ENCODE assay signal across 14 cellular contexts in genomic region chr17:57457188-57457587, GRCh38.
DNase-seq lines count a peak whose midpoint lies in the region; ATAC-seq, FAIRE-seq and TF ChIP-seq lines count a peak whose summit lies in the region.
"Had no signal": no experiment of that assay in that cellular context is flagged by ENCODE, and none has a peak within 500 bp of the region (broad histone marks: within the 10 kb centered on the region; RNA-seq: fewer than 3 reads in every experiment).

No MANE protein-coding gene starts in this region.

- intact Hi-C loops in GM12878 (cut with micrococcal nuclease; ENCODE audit: unreplicated experiment), result loop anchor here (10.0 kb wide), 1 partner anchor 218 kb away; no protein-coding TSS in a partner anchor
- intact Hi-C loops in posterior vena cava (cut with DNase I), result no loop called here
- intact Hi-C loops in upper lobe of right lung (cut with DNase I), result no loop called here
- intact Hi-C loops in transverse colon (cut with DNase I; ENCODE audit: low total_unique reads), result no loop called here

- POLR2A ChIA-PET in GM12878 (lab: Charles Lee), result interaction anchor here (1.8 kb wide), 1 partner anchor 17 kb away, joined by 6 read pairs; no protein-coding TSS in a partner anchor

- no peaks in the 10 kb centered on the region for H3K27me3 ChIP-seq in BLaER1
- H3K27me3 ChIP-seq in HL-60 (ENCODE audit: insufficient read depth, poor library complexity, severe bottlenecking), result no peaks in the 10 kb centered on the region
- H3K27me3 ChIP-seq in GM12878 (replicated peaks in 1 of 2; ENCODE audit: control insufficient read depth in 2 of 2, insufficient read depth in 2 of 2, low read length in 1 of 2), result no peaks in the 10 kb centered on the region
- H3K27me3 ChIP-seq in upper lobe of right lung, result no peaks in the 10 kb centered on the region
- H3K27me3 ChIP-seq in upper lobe of left lung, result no peaks in the 10 kb centered on the region
- no peaks in the 10 kb centered on the region for H3K27me3 ChIP-seq in transverse colon
- H3K27me3 ChIP-seq: BE2C had no signal

- RAD21 ChIA-PET in GM12878 (lab: Charles Lee; ENCODE audit: unreplicated experiment), result interaction anchor here (0.9 to 1.9 kb wide), 4 partner anchors 9 to 23 kb away, joined by 3 to 7 read pairs (median 4); no protein-coding TSS in a partner anchor

- H4K20me1 ChIP-seq in BLaER1 (no peaks in the 10 kb centered on the region; the same call in 1 of the 2 replicates), GM12878 (ENCODE audit: control insufficient read depth, insufficient read depth) (no peaks in the 10 kb centered on the region)

- peaks cover 43% of the 10 kb centered on the region for H3K79me2 ChIP-seq in GM12878 (ENCODE audit: control insufficient read depth, insufficient read depth, low read length)

- TF ChIP-seq RAD21 in GM12878 (IDR thresholded peaks at IDR 0.05; ENCODE audit: insufficient read depth, low read depth, low read length), result no peak

- DNase-seq in HL-60 (ENCODE audit: low read depth in 1 of 2, low spot score in 1 of 2) (no peak), GM12878 (ENCODE audit: low read depth, low spot score) (no peak), posterior vena cava (ENCODE audit: low spot score) (peak; percentile 7), upper lobe of right lung (no peak), upper lobe of left lung (no peak), transverse colon (no peak)
- DNase-seq: BE2C; Caco-2; CD8-positive, alpha-beta memory T cell; HCEC 1CT had no signal

- peak overlapping the region; percentile 84 for H3K4me2 ChIP-seq in BLaER1
- no peak overlapping the region for H3K4me2 ChIP-seq in GM12878 (ENCODE audit: control insufficient read depth, insufficient read depth)

- peaks cover 100% of the 10 kb centered on the region for H3K4me1 ChIP-seq in BLaER1
- H3K4me1 ChIP-seq in GM12878 (ENCODE audit: control insufficient read depth, insufficient read depth, low read length), result peaks cover 78% of the 10 kb centered on the region
- H3K4me1 ChIP-seq in upper lobe of right lung, result peaks cover 9% of the 10 kb centered on the region
- peaks cover 0 to 30% (median 3%) of the 10 kb centered on the region in 4 donors for H3K4me1 ChIP-seq in upper lobe of left lung
- H3K4me1 ChIP-seq in transverse colon, result peaks cover 0 to 14% (median 0%) of the 10 kb centered on the region in 4 donors

- no TSS peak for BruUV-seq in GM12878 (replicated peaks; lab: Mats Ljungman, UMichigan)

- H3K27ac ChIP-seq in BLaER1 (peak overlapping the region; percentile 99), HL-60 (replicated peaks) (peak overlapping the region; percentile 98), GM12878 (ENCODE audit: control insufficient read depth, insufficient read depth) (peak overlapping the region; percentile 98), upper lobe of right lung (no peak overlapping the region), upper lobe of left lung (no peak overlapping the region), transverse colon (no peak overlapping the region)

- FAIRE-seq in GM12878 (lab: Jason Lieb, UNC), result no peak
- FAIRE-seq: GM18507, HepG2, HTR-8/SVneo had no signal

- TF ChIP-seq POLR2A in GM12878 (IDR thresholded peaks at IDR 0.05; ENCODE audit: low read depth, low read length) (no peak), upper lobe of left lung (IDR thresholded peaks at IDR 0.05) (no peak), transverse colon (IDR thresholded peaks at IDR 0.05) (no peak)

- in situ Hi-C loops in GM12878 (cut with MboI) (no loop called here), transverse colon (cut with MboI; ENCODE audit: low pct_ligation_motif_present in 1 of 4, low pct_unique_long_range_greater_than_20kb in 1 of 4, low sequenced_read_pairs in 3 of 4) (no loop called here)

- no peak for ATAC-seq in GM12878
- ATAC-seq in upper lobe of right lung, result no peak
- no peak for ATAC-seq in upper lobe of left lung (ENCODE audit: low FRiP score in 2 of 2)
- ATAC-seq: HepG2 had no signal

- H3K4me3 ChIP-seq in BLaER1, result no peak overlapping the region
- H3K4me3 ChIP-seq in HL-60 (replicated peaks; ENCODE audit: insufficient read depth, low read length), result no peak overlapping the region
- H3K4me3 ChIP-seq in GM12878, result no peak overlapping the region
- no peak overlapping the region for H3K4me3 ChIP-seq in upper lobe of right lung
- no peak overlapping the region for H3K4me3 ChIP-seq in upper lobe of left lung
- H3K4me3 ChIP-seq in transverse colon, result no peak overlapping the region

- H3K36me3 ChIP-seq in BLaER1 (peaks cover 62% of the 10 kb centered on the region), GM12878 (ENCODE audit: control insufficient read depth in 2 of 2, insufficient read depth in 2 of 2, low read length in 1 of 2) (peaks cover 3 to 4% of the 10 kb centered on the region in 2 experiments; a peak in 3 of 4 replicates), upper lobe of right lung (no peaks in the 10 kb centered on the region), upper lobe of left lung (no peaks in the 10 kb centered on the region), transverse colon (no peaks in the 10 kb centered on the region)

- no peak for TF ChIP-seq EP300 in GM12878 (IDR thresholded peaks at IDR 0.05; ENCODE audit: borderline replicate concordance in 1 of 2, control insufficient read depth in 1 of 2, low read depth in 2 of 2, low read length in 2 of 2)
- no peak for TF ChIP-seq EP300 in upper lobe of left lung (IDR thresholded peaks at IDR 0.05)
- TF ChIP-seq EP300 in transverse colon (IDR thresholded peaks at IDR 0.05; ENCODE audit: low read depth), result no peak

- SMC1A ChIA-PET in GM12878 (lab: Charles Lee; ENCODE audit: uncharacterized antibody, unreplicated experiment), result interaction anchor here (1.0 to 4.4 kb wide), 4 partner anchors 7 to 214 kb away, joined by 3 to 33 read pairs (median 4); no protein-coding TSS in a partner anchor

- peak overlapping the region; percentile 82; the same call in 1 of the 2 replicates for H3K9ac ChIP-seq in BLaER1
- no peak overlapping the region for H3K9ac ChIP-seq in GM12878 (ENCODE audit: control insufficient read depth, insufficient read depth, low read length)

- 98% methylated on average over 2 of the region's 2 CpGs for WGBS in GM12878 (ENCODE audit: insufficient coverage, insufficient replicate concordance, low lambda C conversion rate, missing lambda C conversion rate)
- 79 to 80% methylated on average over 2 of the region's 2 CpGs for WGBS in upper lobe of left lung, 2 donors
- 90 to 100% methylated on average over 2 of the region's 2 CpGs for WGBS in transverse colon (ENCODE audit: low coverage in 1 of 2), 2 donors

- CTCF ChIA-PET in GM12878 (lab: Yijun Ruan, JAX), result interaction anchor here (0.7 kb wide), 1 partner anchor 214 kb away, joined by 3 read pairs; no protein-coding TSS in a partner anchor

- H2AFZ ChIP-seq in GM12878 (ENCODE audit: control insufficient read depth, low read depth, low read length), result no peak overlapping the region

- H3K9me3 ChIP-seq in BLaER1, result no peaks in the 10 kb centered on the region
- H3K9me3 ChIP-seq in GM12878 (replicated peaks; ENCODE audit: control insufficient read depth, insufficient read depth, low read length), result no peaks in the 10 kb centered on the region
- H3K9me3 ChIP-seq in upper lobe of right lung, result no peaks in the 10 kb centered on the region
- no peaks in the 10 kb centered on the region for H3K9me3 ChIP-seq in upper lobe of left lung
- no peaks in the 10 kb centered on the region for H3K9me3 ChIP-seq in transverse colon
- H3K9me3 ChIP-seq: BE2C, Caco-2 had no signal

- TF ChIP-seq CTCF in HL-60 (IDR thresholded peaks at IDR 0.05; ENCODE audit: insufficient read depth, low read length) (no peak), GM12878 (IDR thresholded peaks at IDR 0.05 in 2 of 3, conservative IDR thresholded peaks at IDR 0.05 in 1 of 3; ENCODE audit: control insufficient read depth in 2 of 3, extremely low read depth in 1 of 3, insufficient read depth in 1 of 3, low read depth in 3 of 3, low read length in 3 of 3) (no peak), upper lobe of right lung (IDR thresholded peaks at IDR 0.05) (no peak), upper lobe of left lung (IDR thresholded peaks at IDR 0.05) (no peak), transverse colon (IDR thresholded peaks at IDR 0.05) (no peak)

TF ChIP-seq in GM12878, 131 proteins besides CTCF, POLR2A, EP300 and RAD21 (continues in another document):
- no peak for TF ChIP-seq MTA3 (IDR thresholded peaks at IDR 0.05; ENCODE audit: borderline replicate concordance, low read length)
- TF ChIP-seq ESRRA (IDR thresholded peaks at IDR 0.05; ENCODE audit: low read length), result no peak
- TF ChIP-seq, protein P1, sequence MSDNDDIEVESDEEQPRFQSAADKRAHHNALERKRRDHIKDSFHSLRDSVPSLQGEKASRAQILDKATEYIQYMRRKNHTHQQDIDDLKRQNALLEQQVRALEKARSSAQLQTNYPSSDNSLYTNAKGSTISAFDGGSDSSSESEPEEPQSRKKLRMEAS (IDR thresholded peaks at IDR 0.05; ENCODE audit: low read depth, low read length), result no peak
- no peak for TF ChIP-seq TBL1XR1 (IDR thresholded peaks at IDR 0.05; ENCODE audit: low read depth, low read length)
- TF ChIP-seq, protein P2, sequence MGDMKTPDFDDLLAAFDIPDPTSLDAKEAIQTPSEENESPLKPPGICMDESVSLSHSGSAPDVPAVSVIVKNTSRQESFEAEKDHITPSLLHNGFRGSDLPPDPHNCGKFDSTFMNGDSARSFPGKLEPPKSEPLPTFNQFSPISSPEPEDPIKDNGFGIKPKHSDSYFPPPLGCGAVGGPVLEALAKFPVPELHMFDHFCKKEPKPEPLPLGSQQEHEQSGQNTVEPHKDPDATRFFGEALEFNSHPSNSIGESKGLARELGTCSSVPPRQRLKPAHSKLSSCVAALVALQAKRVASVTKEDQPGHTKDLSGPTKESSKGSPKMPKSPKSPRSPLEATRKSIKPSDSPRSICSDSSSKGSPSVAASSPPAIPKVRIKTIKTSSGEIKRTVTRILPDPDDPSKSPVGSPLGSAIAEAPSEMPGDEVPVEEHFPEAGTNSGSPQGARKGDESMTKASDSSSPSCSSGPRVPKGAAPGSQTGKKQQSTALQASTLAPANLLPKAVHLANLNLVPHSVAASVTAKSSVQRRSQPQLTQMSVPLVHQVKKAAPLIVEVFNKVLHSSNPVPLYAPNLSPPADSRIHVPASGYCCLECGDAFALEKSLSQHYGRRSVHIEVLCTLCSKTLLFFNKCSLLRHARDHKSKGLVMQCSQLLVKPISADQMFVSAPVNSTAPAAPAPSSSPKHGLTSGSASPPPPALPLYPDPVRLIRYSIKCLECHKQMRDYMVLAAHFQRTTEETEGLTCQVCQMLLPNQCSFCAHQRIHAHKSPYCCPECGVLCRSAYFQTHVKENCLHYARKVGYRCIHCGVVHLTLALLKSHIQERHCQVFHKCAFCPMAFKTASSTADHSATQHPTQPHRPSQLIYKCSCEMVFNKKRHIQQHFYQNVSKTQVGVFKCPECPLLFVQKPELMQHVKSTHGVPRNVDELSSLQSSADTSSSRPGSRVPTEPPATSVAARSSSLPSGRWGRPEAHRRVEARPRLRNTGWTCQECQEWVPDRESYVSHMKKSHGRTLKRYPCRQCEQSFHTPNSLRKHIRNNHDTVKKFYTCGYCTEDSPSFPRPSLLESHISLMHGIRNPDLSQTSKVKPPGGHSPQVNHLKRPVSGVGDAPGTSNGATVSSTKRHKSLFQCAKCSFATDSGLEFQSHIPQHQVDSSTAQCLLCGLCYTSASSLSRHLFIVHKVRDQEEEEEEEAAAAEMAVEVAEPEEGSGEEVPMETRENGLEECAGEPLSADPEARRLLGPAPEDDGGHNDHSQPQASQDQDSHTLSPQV (IDR thresholded peaks at IDR 0.05), result no peak
- no peak for TF ChIP-seq TARDBP (IDR thresholded peaks at IDR 0.05; ENCODE audit: borderline replicate concordance)

Comparison
In these comparisons a context has a peak if more than half of its experiments do, and no peak if none do; other contexts are left out.
1. H3K27ac ChIP-seq: peak in BLaER1 (single experiment), HL-60 (single experiment) and GM12878 (single experiment); none in upper lobe of right lung (single experiment), upper lobe of left lung (0 of 4) and transverse colon (0 of 4).